9 cellular contexts compared by ENCODE assay signal in genomic region chr12:88334271-88334670, GRCh38.
A peak's percentile ranks its signal among the peaks of the same experiment; 100 is the strongest.
DNase-seq lines count a peak whose midpoint lies in the region; ATAC-seq, FAIRE-seq and TF ChIP-seq lines count a peak whose summit lies in the region.
"Had no signal": no experiment of that assay in that cellular context is flagged by ENCODE, and none has a peak within 500 bp of the region (broad histone marks: within the 10 kb centered on the region; RNA-seq: fewer than 3 reads in every experiment).

No MANE protein-coding gene starts in this region.

- TF ChIP-seq RAD21 in K562 (CRISPR knock-in tag; conservative IDR thresholded peaks at IDR 0.05 in 1 of 2, IDR thresholded peaks at IDR 0.05 in 1 of 2), result no peak

- H3K9ac ChIP-seq in K562 (ENCODE audit: insufficient read depth in 1 of 2, low read depth in 2 of 2, low read length in 2 of 2), result no peak overlapping the region

- in situ Hi-C loops in K562 (cut with MboI), result no loop called here

- TF ChIP-seq POLR2A in K562 (conservative IDR thresholded peaks at IDR 0.05) (no peak), upper lobe of left lung (IDR thresholded peaks at IDR 0.05) (no peak)

- H3K27ac Mint-ChIP-seq in progenitor cell of endocrine pancreas, result peak overlapping the region; percentile 60
- no peak overlapping the region for H3K27ac Mint-ChIP-seq in glutamatergic neuron (ENCODE audit: unreplicated experiment)

- H3K79me2 ChIP-seq in K562 (ENCODE audit: control insufficient read depth, insufficient read depth, low read length), result no peaks in the 10 kb centered on the region

- H3K36me3 ChIP-seq in K562 (ENCODE audit: control insufficient read depth, insufficient read depth, low read length) (no peaks in the 10 kb centered on the region), upper lobe of left lung (no peaks in the 10 kb centered on the region)

- TF ChIP-seq EP300 in K562 (IDR thresholded peaks at IDR 0.05; ENCODE audit: low read length) (no peak), upper lobe of left lung (IDR thresholded peaks at IDR 0.05) (no peak)

- H3K4me1 ChIP-seq in K562 (replicated peaks in 1 of 2; ENCODE audit: control insufficient read depth in 2 of 2, insufficient read depth in 2 of 2, low read length in 2 of 2) (no peaks in the 10 kb centered on the region), upper lobe of left lung (no peaks in the 10 kb centered on the region)

- H3K4me3 ChIP-seq in K562 (no peak overlapping the region), upper lobe of left lung (no peak overlapping the region)

- H3K36me3 Mint-ChIP-seq in progenitor cell of endocrine pancreas (ENCODE audit: insufficient read depth), result peaks cover 2% of the 10 kb centered on the region
- no peaks in the 10 kb centered on the region for H3K36me3 Mint-ChIP-seq in glutamatergic neuron (ENCODE audit: unreplicated experiment)

- no peaks in the 10 kb centered on the region for H3K27me3 Mint-ChIP-seq in progenitor cell of endocrine pancreas
- no peaks in the 10 kb centered on the region for H3K27me3 Mint-ChIP-seq in glutamatergic neuron (ENCODE audit: unreplicated experiment)

- H3K9me1 ChIP-seq in K562 (ENCODE audit: control insufficient read depth, insufficient read depth, low read length), result no peaks in the 10 kb centered on the region

- no TSS peak for BruUV-seq in K562 (replicated peaks; lab: Mats Ljungman, UMichigan)

- intact Hi-C loops in K562 (cut with micrococcal nuclease), result no loop called here

- no peak for TF ChIP-seq CTCF in K562 (IDR thresholded peaks at IDR 0.05 in 2 of 3, conservative IDR thresholded peaks at IDR 0.05 in 1 of 3; ENCODE audit: insufficient read depth in 2 of 3, low read depth in 1 of 3, low read length in 3 of 3)
- TF ChIP-seq CTCF in progenitor cell of endocrine pancreas (IDR thresholded peaks at IDR 0.05; ENCODE audit: unreplicated experiment), result no peak
- TF ChIP-seq CTCF in upper lobe of left lung (IDR thresholded peaks at IDR 0.05), result no peak
- TF ChIP-seq CTCF in glutamatergic neuron (IDR thresholded peaks at IDR 0.05; ENCODE audit: partially characterized antibody, unreplicated experiment), result no peak

- POLR2A ChIA-PET in K562 (lab: Yijun Ruan, JAX), result interaction anchor here (0.6 kb wide), 1 partner anchor 739 kb away, joined by 3 read pairs; no protein-coding TSS in a partner anchor

- H2AFZ ChIP-seq in K562 (ENCODE audit: low read depth, low read length), result peak overlapping the region; percentile 40; the same call in 1 of the 2 replicates

- no peak overlapping the region for H3K4me2 ChIP-seq in K562 (ENCODE audit: insufficient read depth, low read length)

- peak; percentile 86 for DNase-seq in M059J (ENCODE audit: low read depth)
- DNase-seq in K562 (ENCODE audit: extremely low read depth in 1 of 4, low spot score in 3 of 4), result peak in 1 of 4 experiments; percentile 12
- DNase-seq in progenitor cell of endocrine pancreas (ENCODE audit: low spot score, unreplicated experiment), result no peak
- no peak for DNase-seq in NCI-H524 treated with DMSO at 0.1 percent for 48 hours (lab: John Stamatoyannopoulos, UW)
- no peak for DNase-seq in upper lobe of left lung
- DNase-seq in glutamatergic neuron, result no peak
- DNase-seq: central memory CD4-positive, alpha-beta T cell had no signal

- H3K27ac ChIP-seq in K562 (ENCODE audit: extremely low read depth, low read depth, low read length) (no peak overlapping the region), upper lobe of left lung (no peak overlapping the region)

- H4K20me1 ChIP-seq in K562 (replicated peaks; ENCODE audit: control insufficient read depth, insufficient read depth, low read length), result no peaks in the 10 kb centered on the region

- ATAC-seq in GM21515 (IDR thresholded peaks at IDR 0.05; ENCODE audit: unreplicated experiment) (peak; percentile 57), K562 (no peak), upper lobe of left lung (ENCODE audit: low FRiP score in 2 of 2) (no peak), HG03378 (IDR thresholded peaks at IDR 0.05; ENCODE audit: unreplicated experiment) (no peak)

- H3K4me1 Mint-ChIP-seq in progenitor cell of endocrine pancreas (ENCODE audit: low read depth), result peaks cover 8% of the 10 kb centered on the region
- no peaks in the 10 kb centered on the region for H3K4me1 Mint-ChIP-seq in glutamatergic neuron (ENCODE audit: low read depth, unreplicated experiment)

- no peaks in the 10 kb centered on the region for H3K9me3 Mint-ChIP-seq in progenitor cell of endocrine pancreas (ENCODE audit: low read depth)
- H3K9me3 Mint-ChIP-seq in glutamatergic neuron (ENCODE audit: unreplicated experiment), result no peaks in the 10 kb centered on the region

- no peak for FAIRE-seq in K562 (lab: Jason Lieb, UNC)

- CTCF ChIA-PET in K562 (lab: Yijun Ruan, JAX; ENCODE audit: low intra/inter-chr PET ratio), result no interaction called here

- H3K4me3 Mint-ChIP-seq in progenitor cell of endocrine pancreas (ENCODE audit: low read depth), result no peak overlapping the region
- H3K4me3 Mint-ChIP-seq in glutamatergic neuron (ENCODE audit: unreplicated experiment), result no peak overlapping the region

- H3K27me3 ChIP-seq in K562 (ENCODE audit: control insufficient read depth in 2 of 2, insufficient read depth in 2 of 2, low read length in 2 of 2) (no peaks in the 10 kb centered on the region), upper lobe of left lung (no peaks in the 10 kb centered on the region)

- 3% methylated on average over 3 of the region's 3 CpGs for WGBS in K562 (ENCODE audit: insufficient coverage, low coverage, missing lambda C conversion rate)
- WGBS in upper lobe of left lung, 2 donors, result 72 to 84% methylated on average over 3 of the region's 3 CpGs

- H3K9me3 ChIP-seq in K562 (replicated peaks; ENCODE audit: control insufficient read depth, insufficient read depth, low read depth, low read length) (no peaks in the 10 kb centered on the region), upper lobe of left lung (no peaks in the 10 kb centered on the region)

TF ChIP-seq in K562, 482 proteins besides CTCF, POLR2A, EP300 and RAD21:
- TF ChIP-seq SRSF3 (IDR thresholded peaks at IDR 0.05; ENCODE audit: insufficient read depth, low read length), result no peak
